ENCODE assay signal across 28 cellular contexts in the genomic region with DNA sequence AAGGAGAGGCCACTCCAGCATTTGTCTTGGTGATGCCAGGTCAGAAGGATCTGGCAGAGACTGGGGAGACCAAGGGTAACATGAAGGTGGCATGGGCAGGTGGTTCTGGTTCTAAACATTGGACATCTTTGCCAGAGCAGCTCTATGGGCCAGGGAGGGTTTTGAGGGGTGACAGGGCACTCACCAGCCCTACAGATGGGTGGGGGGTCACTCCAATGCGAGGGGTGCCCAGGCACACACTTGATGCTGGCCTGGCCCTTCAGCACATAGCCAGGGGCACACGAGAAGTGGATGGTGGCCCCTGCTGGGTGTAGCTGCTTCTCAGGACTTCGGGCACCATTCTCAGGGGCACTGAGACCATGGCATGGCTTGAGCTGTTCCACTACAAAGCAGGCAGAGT. TPM values are rescaled to one million over a fixed set of nuclear protein-coding genes. Genes with fewer than 3 reads are reported as not detected.
"Had no signal": no experiment of that assay in that cellular context is flagged by ENCODE, and none has a peak within 500 bp of the region (broad histone marks: within the 10 kb centered on the region; RNA-seq: fewer than 3 reads in every experiment).

No MANE protein-coding gene starts in this region.

- H3K4me1 ChIP-seq: colonic mucosa had no signal

- H3K27me3 ChIP-seq: brain microvascular endothelial cell, colonic mucosa had no signal

- H3K36me3 ChIP-seq: brain microvascular endothelial cell, colonic mucosa had no signal

- H3K27ac ChIP-seq: brain microvascular endothelial cell, colonic mucosa, VCaP had no signal

- H3K4me3 ChIP-seq: colonic mucosa had no signal

- H3K9me3 ChIP-seq: colonic mucosa had no signal

- DNase-seq: activated CD4-positive, alpha-beta T cell treated with anti-CD3 and anti-CD28 coated beads for 36 hours; activated CD4-positive, alpha-beta T cell treated with anti-CD3 and anti-CD28 coated beads, Interleukin-2, amount 50 U/mL, for 4 hours; activated CD8-positive, alpha-beta memory T cell treated with anti-CD3 and anti-CD28 coated beads, Interleukin-2, amount 10 ng/mL, durations not matched to agents 7 days and 5 days; activated CD8-positive, alpha-beta T cell treated with anti-CD3 and anti-CD28 coated beads, Interleukin-2, amount 10 ng/mL, durations not matched to agents 7 days and 5 days; activated gamma-delta T cell; activated naive CD4-positive, alpha-beta T cell treated with anti-CD3 and anti-CD28 coated beads, Interleukin-2, amount 10 ng/mL, durations not matched to agents 7 days and 5 days; activated naive CD8-positive, alpha-beta T cell treated with anti-CD3 and anti-CD28 coated beads for 36 hours; brain microvascular endothelial cell; colonic mucosa; NCI-H1105; NCI-H1436; NCI-H1694 treated with DMSO at 0.1 percent for 48 hours; NCI-H2029 treated with DMSO at 0.1 percent for 48 hours; NCI-H345; NCI-H510A; NCI-H526 treated with DMSO at 0.1 percent for 48 hours; NCI-H82; SIG-M5; T-cell; T-helper 2 cell; T1000 had no signal

RNA-seq across cellular contexts. Expression of gene SEZ6, which starts 49.0 kb away (rescaled TPM):
- total RNA-seq: activated CD4-positive, alpha-beta T cell treated with anti-CD3 and anti-CD28 coated beads for 36 hours; activated CD8-positive, alpha-beta memory T cell treated with anti-CD3 and anti-CD28 coated beads, Interleukin-2, amount 10 ng/mL, durations not matched to agents 7 days and 5 days; activated CD8-positive, alpha-beta T cell treated with anti-CD3 and anti-CD28 coated beads, Interleukin-2, amount 10 ng/mL, durations not matched to agents 7 days and 5 days; activated naive CD8-positive, alpha-beta T cell treated with anti-CD3 and anti-CD28 coated beads for 36 hours; activated T-helper 1 cell treated with anti-CD3 and anti-CD28 coated beads, Interleukin-12 subunit alpha, Interleukin-12 subunit beta, Interleukin-2, Interleukin-4 antibody, amounts not matched to agents 30 ng/mL and 10 ng/mL and 1 ng/mL, durations not matched to agents 14 hours and 24 hours and 36 hours; cardiac septum; LHCN-M2; M059J; OCI-LY7; RPMI7951 had no signal
